Comparison of ENCODE assay signal across 5 cellular contexts in genomic region chr10:948347-948746, GRCh38.
"Had no signal": no experiment of that assay in that cellular context is flagged by ENCODE, and none has a peak within 500 bp of the region (broad histone marks: within the 10 kb centered on the region; RNA-seq: fewer than 3 reads in every experiment).

No MANE protein-coding gene starts in this region.

- H3K27ac ChIP-seq: HL-60 had no signal

- H3K4me3 Mint-ChIP-seq: IgD-negative memory B cell had no signal

- ATAC-seq: K562 had no signal

- H3K9me3 Mint-ChIP-seq: IgD-negative memory B cell had no signal

- H3K36me3 Mint-ChIP-seq: IgD-negative memory B cell had no signal

- DNase-seq: IMR-90, KBM-7 had no signal

- H3K4me3 ChIP-seq: K562 had no signal
